Comparison of ENCODE assay signal across 8 cellular contexts in the genomic region with DNA sequence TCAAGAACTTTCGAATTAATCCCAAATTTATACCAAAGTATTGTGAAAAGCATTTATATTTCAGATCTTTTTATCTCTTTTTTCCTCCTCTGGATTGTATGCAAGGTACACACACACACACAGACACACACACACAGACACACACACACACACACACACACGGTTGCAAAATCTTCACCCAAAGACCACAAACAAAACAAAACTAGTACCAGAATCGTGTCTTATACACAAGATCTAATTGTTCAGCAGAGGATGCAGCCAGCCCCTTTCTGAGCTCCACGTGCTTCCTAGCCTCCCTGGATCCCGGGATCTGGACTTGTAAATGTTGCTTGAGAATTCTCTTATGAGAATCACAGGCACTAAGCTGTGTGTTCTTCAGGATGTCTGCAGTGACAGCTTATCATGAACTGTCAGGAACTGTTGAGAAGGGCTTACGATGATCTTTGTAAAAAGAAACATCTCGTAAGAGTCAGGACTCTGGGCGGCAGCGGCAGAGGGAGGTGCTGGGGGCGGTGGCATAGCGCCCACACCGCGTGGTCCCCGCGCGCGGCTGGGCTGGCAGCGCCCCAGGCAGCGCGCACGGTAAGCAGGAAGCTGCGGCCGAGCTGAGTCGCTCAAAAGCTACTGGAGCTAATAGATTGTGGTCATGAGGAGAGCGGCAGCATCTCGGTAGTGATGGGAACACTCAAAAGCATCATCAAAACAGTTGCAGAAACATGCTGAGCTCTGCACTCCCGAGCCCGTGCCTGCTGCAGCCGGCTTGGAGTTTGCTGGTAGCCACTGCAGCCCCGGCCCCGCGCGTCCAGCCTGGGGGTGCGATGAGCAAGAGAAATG.
DNase-seq lines count a peak whose midpoint lies in the region; ATAC-seq and TF ChIP-seq lines count a peak whose summit lies in the region.

No MANE protein-coding gene starts in this region.

- no peaks in the 10 kb centered on the region for H3K36me3 Mint-ChIP-seq in naive thymus-derived CD8-positive, alpha-beta T cell

- peaks cover 17 to 34% (median 30%) of the 10 kb centered on the region in 4 donors for H3K4me1 Mint-ChIP-seq in naive thymus-derived CD8-positive, alpha-beta T cell

- no peak for TF ChIP-seq POLR2A in NB4 (IDR thresholded peaks at IDR 0.05; ENCODE audit: extremely low read depth, insufficient read length)

- POLR2A ChIA-PET in naive thymus-derived CD8-positive, alpha-beta T cell (lab: Charles Lee) = interaction anchor here (0.6 to 2.2 kb wide), 17 partner anchors 11 to 1197 kb away, joined by 3 to 14 read pairs (median 5); a partner anchor contains a TSS

- H3K27ac ChIP-seq in epithelial cell of prostate = no peak overlapping the region

- no peak for TF ChIP-seq CTCF in NB4 (IDR thresholded peaks at IDR 0.05; ENCODE audit: low read depth, low read length)

- DNase-seq in GDM1 (lab: John Stamatoyannopoulos, UW) (peak; percentile 22), GOT3 (lab: John Stamatoyannopoulos, UW) (peak; percentile 12), NB4 (ENCODE audit: low read depth) (peak; percentile 60), epithelial cell of prostate (ENCODE audit: low read depth, low spot score) (peak; percentile 26), DMS79 treated with DMSO at 0.1 percent for 48 hours (lab: John Stamatoyannopoulos, UW) (no peak)
- peak; percentile 83 for DNase-seq in activated CD8-positive, alpha-beta memory T cell treated with anti-CD3 and anti-CD28 coated beads, Interleukin-2, amount 50 U/mL, for 4 hours
- peak; percentile 80 to 96 (median 90) for DNase-seq in naive thymus-derived CD8-positive, alpha-beta T cell
- peak; percentile 78 to 94 (median 86) for DNase-seq in stimulated activated naive CD4-positive, alpha-beta T cell (lab: John Stamatoyannopoulos, UW)

- H3K4me3 ChIP-seq in NB4 (ENCODE audit: low read depth, low read length) = no peak overlapping the region

- ATAC-seq in naive thymus-derived CD8-positive, alpha-beta T cell = peak; percentile 90 to 91

- peaks cover 0 to 2% (median 0%) of the 10 kb centered on the region in 5 donors for H3K27me3 Mint-ChIP-seq in naive thymus-derived CD8-positive, alpha-beta T cell

- peak overlapping the region; percentile 76 to 92 (median 86) for H3K4me3 Mint-ChIP-seq in naive thymus-derived CD8-positive, alpha-beta T cell

- peak overlapping the region; percentile 93 to 99 (median 97) for H3K27ac Mint-ChIP-seq in naive thymus-derived CD8-positive, alpha-beta T cell

- no peaks in the 10 kb centered on the region for H3K9me3 Mint-ChIP-seq in naive thymus-derived CD8-positive, alpha-beta T cell
